Comparison of ENCODE assay signal across 26 cellular contexts in the genomic region with DNA sequence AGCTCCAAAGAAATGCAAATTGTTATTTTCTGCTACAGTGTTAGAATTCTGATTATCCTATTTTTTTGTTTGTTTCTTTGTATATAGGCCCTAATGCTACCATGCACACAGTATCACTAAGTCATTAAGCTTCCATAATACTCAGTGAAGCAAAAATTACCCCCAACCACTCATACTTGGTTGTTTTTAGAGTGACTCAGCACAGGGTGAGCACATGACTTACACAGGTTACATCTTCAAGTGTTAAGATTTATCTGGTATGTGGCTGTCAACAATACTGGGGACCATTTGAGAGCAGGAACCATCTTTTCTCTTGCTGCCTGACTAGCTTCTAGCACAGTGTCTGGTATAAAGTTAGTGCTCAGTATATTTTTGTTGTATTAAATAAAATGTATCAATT.
A peak's percentile ranks its signal among the peaks of the same experiment; 100 is the strongest.
DNase-seq lines count a peak whose midpoint lies in the region; ATAC-seq, FAIRE-seq and TF ChIP-seq lines count a peak whose summit lies in the region.
"Had no signal": no experiment of that assay in that cellular context is flagged by ENCODE, and none has a peak within 500 bp of the region (broad histone marks: within the 10 kb centered on the region; RNA-seq: fewer than 3 reads in every experiment).

No MANE protein-coding gene starts in this region.

- peak overlapping the region in 2 of 3 donors; percentile 26 to 71 for H3K27ac Mint-ChIP-seq in CD4-positive, CD25-positive, alpha-beta regulatory T cell
- H3K27ac Mint-ChIP-seq: activated CD8-positive, alpha-beta memory T cell treated with anti-CD3 and anti-CD28 coated beads, Interleukin-2, amount 10 ng/mL, durations not matched to agents 7 days and 5 days; activated T-helper 1 cell treated with anti-CD3 and anti-CD28 coated beads, Interleukin-12 subunit alpha, Interleukin-12 subunit beta, Interleukin-2, Interleukin-4 antibody, amounts not matched to agents 30 ng/mL and 10 ng/mL and 1 ng/mL, durations not matched to agents 14 hours and 24 hours and 36 hours had no signal

- no peaks in the 10 kb centered on the region for H3K27me3 Mint-ChIP-seq in CD4-positive, CD25-positive, alpha-beta regulatory T cell
- H3K27me3 Mint-ChIP-seq: activated CD8-positive, alpha-beta memory T cell treated with anti-CD3 and anti-CD28 coated beads, Interleukin-2, amount 10 ng/mL, durations not matched to agents 7 days and 5 days; CD8-positive, alpha-beta memory T cell had no signal

- no peaks in the 10 kb centered on the region for H3K9me3 ChIP-seq in CD4-positive, CD25-positive, alpha-beta regulatory T cell (ENCODE audit: control insufficient read depth in 2 of 2, low read length in 2 of 2)
- no peaks in the 10 kb centered on the region for H3K9me3 ChIP-seq in keratinocyte (ENCODE audit: control insufficient read depth, low read depth, low read length)
- H3K9me3 ChIP-seq: lower lobe of right lung, thoracic aorta had no signal

- no peaks in the 10 kb centered on the region for H3K9me3 Mint-ChIP-seq in CD4-positive, CD25-positive, alpha-beta regulatory T cell
- H3K9me3 Mint-ChIP-seq: activated T-helper 1 cell treated with anti-CD3 and anti-CD28 coated beads, Interleukin-12 subunit alpha, Interleukin-12 subunit beta, Interleukin-2, Interleukin-4 antibody, amounts not matched to agents 30 ng/mL and 10 ng/mL and 1 ng/mL, durations not matched to agents 14 hours and 24 hours and 36 hours; CD8-positive, alpha-beta memory T cell had no signal

- H3K36me3 ChIP-seq in CD4-positive, CD25-positive, alpha-beta regulatory T cell (ENCODE audit: control insufficient read depth, insufficient read depth, low read length), result no peaks in the 10 kb centered on the region
- H3K36me3 ChIP-seq in keratinocyte (ENCODE audit: control insufficient read depth in 2 of 2, extremely low read depth in 1 of 2, insufficient read depth in 2 of 2, low read length in 2 of 2), result no peaks in the 10 kb centered on the region
- H3K36me3 ChIP-seq: cardiac muscle cell, lower lobe of right lung, thoracic aorta had no signal

- no peak overlapping the region for H3K27ac ChIP-seq in CD4-positive, CD25-positive, alpha-beta regulatory T cell (ENCODE audit: insufficient read depth, low read length, poor library complexity, severe bottlenecking)
- no peak overlapping the region for H3K27ac ChIP-seq in keratinocyte (ENCODE audit: control insufficient read depth, insufficient read depth, low read length)
- H3K27ac ChIP-seq: cardiac muscle cell, KMS-11, lower lobe of right lung, thoracic aorta had no signal

- ATAC-seq in CD4-positive, CD25-positive, alpha-beta regulatory T cell (ENCODE audit: low read depth in 2 of 2), result no peak
- ATAC-seq: activated CD8-positive, alpha-beta memory T cell treated with anti-CD3 and anti-CD28 coated beads, Interleukin-2, amount 10 ng/mL, durations not matched to agents 7 days and 5 days; lower lobe of right lung had no signal

- no peaks in the 10 kb centered on the region for H3K36me3 Mint-ChIP-seq in CD4-positive, CD25-positive, alpha-beta regulatory T cell
- H3K36me3 Mint-ChIP-seq: CD8-positive, alpha-beta memory T cell had no signal

- H3K4me3 Mint-ChIP-seq in CD4-positive, CD25-positive, alpha-beta regulatory T cell, result peak overlapping the region in 1 of 4 donors; percentile 73
- H3K4me3 Mint-ChIP-seq: activated CD8-positive, alpha-beta memory T cell treated with anti-CD3 and anti-CD28 coated beads, Interleukin-2, amount 10 ng/mL, durations not matched to agents 7 days and 5 days; activated T-helper 1 cell treated with anti-CD3 and anti-CD28 coated beads, Interleukin-12 subunit alpha, Interleukin-12 subunit beta, Interleukin-2, Interleukin-4 antibody, amounts not matched to agents 30 ng/mL and 10 ng/mL and 1 ng/mL, durations not matched to agents 14 hours and 24 hours and 36 hours had no signal

- FAIRE-seq in keratinocyte (lab: Jason Lieb, UNC), result peak; percentile 32
- FAIRE-seq: endometrium, GM12891 had no signal

- H4K20me1 ChIP-seq in keratinocyte (ENCODE audit: control insufficient read depth, extremely low read depth, insufficient read depth, low read length), result no peaks in the 10 kb centered on the region

- TF ChIP-seq CTCF in keratinocyte (optimal IDR thresholded peaks at IDR 0.05 in 1 of 3, IDR thresholded peaks at IDR 0.05 in 1 of 3, conservative IDR thresholded peaks at IDR 0.05 in 1 of 3; ENCODE audit: extremely low read depth in 1 of 3, insufficient read depth in 2 of 3, low read length in 3 of 3), result no peak

- peaks cover 6% of the 10 kb centered on the region for H3K4me1 ChIP-seq in CD4-positive, CD25-positive, alpha-beta regulatory T cell (ENCODE audit: control insufficient read depth, insufficient read depth, low read length, poor library complexity, severe bottlenecking)
- no peaks in the 10 kb centered on the region for H3K4me1 ChIP-seq in keratinocyte (ENCODE audit: control insufficient read depth, extremely low read depth, insufficient read depth, low read length)

- H3K9me1 ChIP-seq in keratinocyte (ENCODE audit: control insufficient read depth, extremely low read depth, insufficient read depth, low read length), result no peaks in the 10 kb centered on the region

- H3K4me3 ChIP-seq in CD4-positive, CD25-positive, alpha-beta regulatory T cell (ENCODE audit: low read depth, low read length), result no peak overlapping the region
- H3K4me3 ChIP-seq in keratinocyte (ENCODE audit: control insufficient read depth in 2 of 3, extremely low read depth in 1 of 3, insufficient read depth in 2 of 3, low read depth in 1 of 3, low read length in 3 of 3), result no peak overlapping the region
- H3K4me3 ChIP-seq: cardiac muscle cell, lower lobe of right lung, smooth muscle cell, thoracic aorta had no signal

- H3K79me2 ChIP-seq in keratinocyte (ENCODE audit: control insufficient read depth, insufficient read depth, low read length), result no peaks in the 10 kb centered on the region

- DNase-seq in CD4-positive, CD25-positive, alpha-beta regulatory T cell, result peak in 1 of 3 donors; percentile 25
- DNase-seq in ELR (ENCODE audit: low read depth) (peak; percentile 29), astrocyte of the hippocampus (ENCODE audit: low read depth, low spot score) (peak; percentile 9), keratinocyte (ENCODE audit: low read depth, low spot score) (no peak), putamen (ENCODE audit: low spot score) (no peak), occipital lobe (lab: John Stamatoyannopoulos, UW) (no peak), HUDEP-2 (lab: John Stamatoyannopoulos, UW; ENCODE audit: unreplicated experiment in 76 of 76) (no peak)
- DNase-seq in stimulated activated CD4-positive, alpha-beta T cell treated with anti-CD3 and anti-CD28 coated beads, Interleukin-12 subunit alpha, Interleukin-12 subunit beta, amount 100 ng/mL, for 4 hours, result no peak
- DNase-seq: activated CD4-positive, CD25-positive, alpha-beta regulatory T cell; activated CD8-positive, alpha-beta memory T cell treated with anti-CD3 and anti-CD28 coated beads, Interleukin-2, amount 10 ng/mL, durations not matched to agents 7 days and 5 days; CD8-positive, alpha-beta memory T cell; hippocampal formation; lower lobe of right lung; NCI-H187 treated with DMSO at 0.1 percent for 48 hours; NCI-H2227 treated with DMSO at 0.1 percent for 48 hours; NCI-H748 treated with DMSO at 0.1 percent for 48 hours; stimulated activated CD4-positive, alpha-beta T cell treated with anti-CD3 and anti-CD28 coated beads, Interleukin-2, amount 100 ng/mL, for 48 hours; stimulated activated naive CD4-positive, alpha-beta T cell; T1000 had no signal

- H3K4me1 Mint-ChIP-seq in CD4-positive, CD25-positive, alpha-beta regulatory T cell, result peaks cover 12 to 29% (median 24%) of the 10 kb centered on the region in 4 donors

- no peak overlapping the region for H3K4me2 ChIP-seq in keratinocyte (ENCODE audit: control insufficient read depth, extremely low read depth, insufficient read depth, low read depth, low read length)
- H3K4me2 ChIP-seq: KMS-11, smooth muscle cell had no signal

- dilution Hi-C loops in keratinocyte (cut with MboI; ENCODE audit: extremely low pct_ligation_motif_present, low sequenced_read_pairs), result no loop called here

- H3K9ac ChIP-seq in keratinocyte (ENCODE audit: control insufficient read depth, extremely low read depth, insufficient read depth, low read length), result no peak overlapping the region
- H3K9ac ChIP-seq: KMS-11 had no signal

- H3K27me3 ChIP-seq in CD4-positive, CD25-positive, alpha-beta regulatory T cell (ENCODE audit: control insufficient read depth, insufficient read depth, low read length), result no peaks in the 10 kb centered on the region
- H3K27me3 ChIP-seq in keratinocyte (ENCODE audit: control insufficient read depth, extremely low read depth, insufficient read depth, low read length), result no peaks in the 10 kb centered on the region
- H3K27me3 ChIP-seq: cardiac muscle cell had no signal

- H2AFZ ChIP-seq in keratinocyte (ENCODE audit: control insufficient read depth, low read length), result no peak overlapping the region

Comparison
In these comparisons a context has a peak if more than half of its experiments do, and no peak if none do; other contexts are left out.
1. DNase-seq: peak in ELR (single experiment) and astrocyte of the hippocampus (single experiment); none in keratinocyte (single experiment), putamen (single experiment), occipital lobe (single experiment), HUDEP-2 (0 of 76) and stimulated activated CD4-positive, alpha-beta T cell treated with anti-CD3 and anti-CD28 coated beads, Interleukin-12 subunit alpha, Interleukin-12 subunit beta, amount 100 ng/mL, for 4 hours (single experiment).